11 cellular contexts compared by ENCODE assay signal in the genomic region with DNA sequence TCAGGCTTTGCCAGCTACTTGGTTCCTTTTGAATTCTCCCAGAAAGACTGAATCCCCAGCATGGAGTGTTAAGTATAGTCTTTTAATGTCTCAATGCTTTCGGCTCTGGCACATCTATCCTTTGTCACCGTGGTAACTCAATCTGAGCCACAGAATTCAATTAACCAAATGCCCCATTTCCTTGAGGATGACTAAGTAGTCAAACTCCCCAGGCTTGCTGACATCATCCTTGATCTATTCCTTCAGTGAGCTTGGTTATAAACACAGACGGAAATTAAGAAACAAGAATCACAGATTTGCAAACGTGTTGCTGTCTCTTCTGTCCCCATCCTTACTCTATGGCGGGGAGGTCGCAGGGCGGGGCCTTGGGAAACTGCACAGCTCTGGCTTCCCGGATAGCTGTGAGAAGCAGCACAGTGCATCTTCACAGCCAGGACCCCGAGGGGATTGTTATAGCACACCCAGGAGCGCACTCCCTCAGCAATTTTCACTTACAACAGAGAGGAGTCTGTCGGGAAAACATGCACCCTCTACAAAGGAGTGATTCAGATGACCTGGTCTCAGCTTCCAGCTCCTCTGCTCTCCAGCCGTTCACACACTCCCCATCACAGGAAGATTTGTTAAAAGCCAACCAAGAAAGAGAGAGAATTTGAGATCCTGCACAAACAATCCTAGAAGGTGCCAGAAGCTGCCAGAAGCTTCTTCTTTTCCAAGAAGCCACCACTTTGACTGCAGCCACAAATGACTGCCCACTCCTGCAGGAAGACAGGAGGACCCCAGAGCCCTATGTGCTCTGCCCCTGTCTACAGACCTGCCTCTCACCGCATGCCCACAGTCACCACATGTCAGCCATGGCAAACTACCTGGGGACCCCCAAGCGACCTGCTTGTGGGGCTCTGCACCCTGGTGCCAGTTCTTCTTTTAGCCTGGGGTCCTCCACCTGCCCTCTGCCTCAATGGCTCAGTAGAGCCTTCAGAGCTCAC. TPM values are rescaled to one million over a fixed set of nuclear protein-coding genes. Genes with fewer than 3 reads are reported as not detected.
DNase-seq lines count a peak whose midpoint lies in the region; ATAC-seq and TF ChIP-seq lines count a peak whose summit lies in the region.
"Had no signal": no experiment of that assay in that cellular context is flagged by ENCODE, and none has a peak within 500 bp of the region (broad histone marks: within the 10 kb centered on the region; RNA-seq: fewer than 3 reads in every experiment).

No MANE protein-coding gene starts in this region.

- H3K9me3 Mint-ChIP-seq in activated CD4-positive, alpha-beta T cell treated with anti-CD3 and anti-CD28 coated beads for 36 hours (ENCODE audit: low read depth) = no peaks in the 10 kb centered on the region
- H3K9me3 Mint-ChIP-seq in WTC11 = no peaks in the 10 kb centered on the region

- no peak for DNase-seq in activated CD4-positive, alpha-beta T cell treated with anti-CD3 and anti-CD28 coated beads for 36 hours
- no peak for DNase-seq in activated CD4-positive, alpha-beta T cell treated with anti-CD3 and anti-CD28 coated beads for 48 hours
- no peak for DNase-seq in WTC11 (ENCODE audit: low spot score)
- DNase-seq in head of caudate nucleus = peak in 23 of 42 donors; percentile 15 to 81 (median 34)
- no peak for DNase-seq in stimulated activated CD4-positive, alpha-beta T cell treated with anti-CD3 and anti-CD28 coated beads, Interleukin-2, amount 100 ng/mL, for 24 hours
- DNase-seq in NCI-H1694 treated with DMSO at 0.1 percent for 48 hours (lab: John Stamatoyannopoulos, UW) = no peak
- DNase-seq in activated CD4-positive, alpha-beta T cell treated with anti-CD3 and anti-CD28 coated beads for 1 hour = no peak
- DNase-seq: activated CD4-positive, alpha-beta T cell treated with anti-CD3 and anti-CD28 coated beads, Interleukin-2, amount 50 U/mL, for 4 hours; left cardiac atrium had no signal

- peak overlapping the region; percentile 7 for H3K27ac ChIP-seq in temporal lobe (ENCODE audit: low read depth, low read length)
- H3K27ac ChIP-seq: C4-2B had no signal

- H3K36me3 Mint-ChIP-seq in activated CD4-positive, alpha-beta T cell treated with anti-CD3 and anti-CD28 coated beads for 36 hours (ENCODE audit: low read depth) = no peaks in the 10 kb centered on the region
- H3K36me3 Mint-ChIP-seq in WTC11 = no peaks in the 10 kb centered on the region

- peak; percentile 44 for ATAC-seq in activated CD4-positive, alpha-beta T cell treated with anti-CD3 and anti-CD28 coated beads for 36 hours
- ATAC-seq in WTC11 = peak; percentile 77

- H3K4me1 Mint-ChIP-seq in activated CD4-positive, alpha-beta T cell treated with anti-CD3 and anti-CD28 coated beads for 36 hours = no peaks in the 10 kb centered on the region
- peaks cover 16% of the 10 kb centered on the region for H3K4me1 Mint-ChIP-seq in WTC11

- POLR2A ChIA-PET in activated CD4-positive, alpha-beta T cell treated with anti-CD3 and anti-CD28 coated beads for 36 hours (lab: Charles Lee) = no interaction called here
- POLR2A ChIA-PET in WTC11 (lab: Charles Lee) = no interaction called here

- no peak overlapping the region for H3K27ac Mint-ChIP-seq in activated CD4-positive, alpha-beta T cell treated with anti-CD3 and anti-CD28 coated beads for 36 hours
- H3K27ac Mint-ChIP-seq in WTC11 = no peak overlapping the region

- H3K4me3 Mint-ChIP-seq in activated CD4-positive, alpha-beta T cell treated with anti-CD3 and anti-CD28 coated beads for 36 hours = no peak overlapping the region
- H3K4me3 Mint-ChIP-seq in WTC11 = no peak overlapping the region

- intact Hi-C loops in activated CD4-positive, alpha-beta T cell treated with anti-CD3 and anti-CD28 coated beads for 36 hours (cut with DNase I, micrococcal nuclease) = no loop called here
- intact Hi-C loops in head of caudate nucleus (cut with DNase I) = no loop called here

- peaks cover 4% of the 10 kb centered on the region for H3K27me3 Mint-ChIP-seq in activated CD4-positive, alpha-beta T cell treated with anti-CD3 and anti-CD28 coated beads for 36 hours
- H3K27me3 Mint-ChIP-seq in WTC11 (ENCODE audit: low read depth) = 0 out of 2 replicates have a peak, but pooled peaks cover 2% of the 10 kb centered on the region

- CTCF ChIA-PET in activated CD4-positive, alpha-beta T cell treated with anti-CD3 and anti-CD28 coated beads for 36 hours (lab: Charles Lee) = no interaction called here
- CTCF ChIA-PET in WTC11 (lab: Charles Lee) = interaction anchor here (1.1 kb wide), 1 partner anchor 18 kb away, joined by 3 read pairs; no protein-coding TSS in a partner anchor

- TF ChIP-seq CTCF in WTC11 (IDR thresholded peaks at IDR 0.05) = no peak

TF ChIP-seq in WTC11, 78 proteins besides CTCF, POLR2A, EP300 and RAD21:
- TF ChIP-seq NR3C1 (CRISPR knock-in tag; conservative IDR thresholded peaks at IDR 0.05; ENCODE audit: low read depth) (no peak), CREM (CRISPR knock-in tag; IDR thresholded peaks at IDR 0.05) (no peak), MXD4 (CRISPR knock-in tag; IDR thresholded peaks at IDR 0.05; ENCODE audit: borderline replicate concordance) (no peak), ZNF138 (CRISPR knock-in tag; conservative IDR thresholded peaks at IDR 0.05) (no peak), TEAD1 (CRISPR knock-in tag; IDR thresholded peaks at IDR 0.05) (no peak), NFYB (CRISPR knock-in tag; conservative IDR thresholded peaks at IDR 0.05; ENCODE audit: low read depth) (no peak), FOXP4 (CRISPR knock-in tag; IDR thresholded peaks at IDR 0.05) (no peak), TP53 (CRISPR knock-in tag; IDR thresholded peaks at IDR 0.05) (no peak), ZNF423 (CRISPR knock-in tag; IDR thresholded peaks at IDR 0.05) (no peak), AR (CRISPR knock-in tag; IDR thresholded peaks at IDR 0.05) (no peak), ETV6 (CRISPR knock-in tag; IDR thresholded peaks at IDR 0.05) (no peak), ZNF317 (CRISPR knock-in tag; IDR thresholded peaks at IDR 0.05; ENCODE audit: borderline replicate concordance, low read depth) (no peak), EMX1 (CRISPR knock-in tag; IDR thresholded peaks at IDR 0.05) (no peak), ATF1 (CRISPR knock-in tag; IDR thresholded peaks at IDR 0.05) (no peak), FOXP1 (CRISPR knock-in tag; IDR thresholded peaks at IDR 0.05; ENCODE audit: borderline replicate concordance) (no peak), CREB1 (CRISPR knock-in tag; IDR thresholded peaks at IDR 0.05) (no peak), ELF4 (CRISPR knock-in tag; IDR thresholded peaks at IDR 0.05; ENCODE audit: low read depth) (no peak), CBFB (CRISPR knock-in tag; IDR thresholded peaks at IDR 0.05; ENCODE audit: low read depth) (no peak)
- TF ChIP-seq, protein P1, sequence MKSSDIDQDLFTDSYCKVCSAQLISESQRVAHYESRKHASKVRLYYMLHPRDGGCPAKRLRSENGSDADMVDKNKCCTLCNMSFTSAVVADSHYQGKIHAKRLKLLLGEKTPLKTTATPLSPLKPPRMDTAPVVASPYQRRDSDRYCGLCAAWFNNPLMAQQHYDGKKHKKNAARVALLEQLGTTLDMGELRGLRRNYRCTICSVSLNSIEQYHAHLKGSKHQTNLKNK (CRISPR knock-in tag; IDR thresholded peaks at IDR 0.05) = no peak

RNA-seq across cellular contexts. Expression of gene YWHAQ, which starts 44.9 kb away (rescaled TPM):
- total RNA-seq in activated CD4-positive, alpha-beta T cell treated with anti-CD3 and anti-CD28 coated beads for 36 hours = 100 to 1,000 TPM; 370 to 508 TPM
- 394 to 395 TPM (median 395 TPM) in 3 replicates for total RNA-seq in WTC11 (2021)
- total RNA-seq in temporal lobe = 517 TPM

Comparison
In these comparisons a context has a peak if more than half of its experiments do, and no peak if none do; other contexts are left out.
1. DNase-seq: peak in head of caudate nucleus (23 of 42); none in activated CD4-positive, alpha-beta T cell treated with anti-CD3 and anti-CD28 coated beads for 36 hours (single experiment), activated CD4-positive, alpha-beta T cell treated with anti-CD3 and anti-CD28 coated beads for 48 hours (single experiment), WTC11 (single experiment), stimulated activated CD4-positive, alpha-beta T cell treated with anti-CD3 and anti-CD28 coated beads, Interleukin-2, amount 100 ng/mL, for 24 hours (0 of 2), NCI-H1694 treated with DMSO at 0.1 percent for 48 hours (single experiment) and activated CD4-positive, alpha-beta T cell treated with anti-CD3 and anti-CD28 coated beads for 1 hour (single experiment).